8 cellular contexts compared by ENCODE assay signal in genomic region chr17:27601069-27601974, GRCh38. TPM values are rescaled to one million over a fixed set of nuclear protein-coding genes. Genes with fewer than 3 reads are reported as not detected.
DNase-seq lines count a peak whose midpoint lies in the region; ATAC-seq and TF ChIP-seq lines count a peak whose summit lies in the region.

No MANE protein-coding gene starts in this region.

- peak; percentile 57 for ATAC-seq in left colon
- ATAC-seq in stimulated activated memory B cell treated with anti-CD40 and anti-IgM and Interleukin-4, amounts not matched to agents 10 μg/mL and 1 μg/mL and 100 μg/mL, for 72 hours: no peak

- H3K4me3 Mint-ChIP-seq in activated CD4-positive, alpha-beta T cell treated with anti-CD3 and anti-CD28 coated beads, Interleukin-2, amount 10 ng/mL, durations not matched to agents 24 days and 14 days: no peak overlapping the region
- no peak overlapping the region for H3K4me3 Mint-ChIP-seq in stimulated activated memory B cell treated with anti-CD40 and anti-IgM and Interleukin-4, amounts not matched to agents 10 μg/mL and 1 μg/mL and 100 μg/mL, for 72 hours

- H3K36me3 Mint-ChIP-seq in activated CD4-positive, alpha-beta T cell treated with anti-CD3 and anti-CD28 coated beads, Interleukin-2, amount 10 ng/mL, durations not matched to agents 24 days and 14 days (ENCODE audit: low read depth): peaks cover 46% of the 10 kb centered on the region
- peaks cover 37% of the 10 kb centered on the region for H3K36me3 Mint-ChIP-seq in stimulated activated memory B cell treated with anti-CD40 and anti-IgM and Interleukin-4, amounts not matched to agents 10 μg/mL and 1 μg/mL and 100 μg/mL, for 72 hours

- no peaks in the 10 kb centered on the region for H3K36me3 ChIP-seq in colonic mucosa

- intact Hi-C loops in activated CD4-positive, alpha-beta T cell treated with anti-CD3 and anti-CD28 coated beads, Interleukin-2, amount 10 ng/mL, durations not matched to agents 24 days and 14 days (cut with micrococcal nuclease): loop anchor here (1.0 to 5.0 kb wide), 6 partner anchors 33 to 365 kb away; no protein-coding TSS in a partner anchor
- intact Hi-C loops in colonic mucosa (cut with DNase I): loop anchor here (2.0 to 5.0 kb wide), 2 partner anchors 109 to 365 kb away; no protein-coding TSS in a partner anchor
- intact Hi-C loops in left colon (cut with DNase I, micrococcal nuclease): loop anchor here (5.0 to 10.0 kb wide), 3 partner anchors 244 to 367 kb away; no protein-coding TSS in a partner anchor

- peak; percentile 98 for TF ChIP-seq CTCF in AG04450 (IDR thresholded peaks at IDR 0.05; ENCODE audit: low read depth, low read length)
- TF ChIP-seq CTCF in colonic mucosa (IDR thresholded peaks at IDR 0.05): peak; percentile 91

- no peaks in the 10 kb centered on the region for H3K27me3 ChIP-seq in AG04450 (ENCODE audit: control insufficient read depth, insufficient read depth, low read length)
- H3K27me3 ChIP-seq in colonic mucosa: no peaks in the 10 kb centered on the region

- H3K27ac ChIP-seq in AG04450 (ENCODE audit: low read depth, low read length) (no peak overlapping the region), colonic mucosa (no peak overlapping the region)

- H3K27me3 Mint-ChIP-seq in activated CD4-positive, alpha-beta T cell treated with anti-CD3 and anti-CD28 coated beads, Interleukin-2, amount 10 ng/mL, durations not matched to agents 24 days and 14 days: no peaks in the 10 kb centered on the region
- no peaks in the 10 kb centered on the region for H3K27me3 Mint-ChIP-seq in stimulated activated memory B cell treated with anti-CD40 and anti-IgM and Interleukin-4, amounts not matched to agents 10 μg/mL and 1 μg/mL and 100 μg/mL, for 72 hours

- POLR2A ChIA-PET in AG04450 (lab: Yijun Ruan, JAX): no interaction called here

- H3K9ac ChIP-seq in colonic mucosa (ENCODE audit: low read depth in 2 of 2, low read length in 2 of 2): no peak overlapping the region

- CTCF ChIA-PET in AG04450 (lab: Charles Lee): interaction anchor here (0.6 to 7.5 kb wide), 36 partner anchors 8 to 365 kb away, joined by 3 to 94 read pairs (median 6); partner anchors contain the start of gene KSR1

- DNase-seq in AG04450 (ENCODE audit: low read depth, low spot score) (peak; percentile 72), GM19240 (ENCODE audit: insufficient read length, low spot score) (peak; percentile 70), NCI-H526 (lab: John Stamatoyannopoulos, UW) (peak; percentile 67 to 89), colonic mucosa (peak; percentile 91), left colon (peak; percentile 55 to 90)
- DNase-seq in activated CD4-positive, alpha-beta T cell treated with anti-CD3 and anti-CD28 coated beads, Interleukin-2, amount 10 ng/mL, durations not matched to agents 24 days and 14 days: peak; percentile 95
- peak; percentile 88 for DNase-seq in stimulated activated CD4-positive, alpha-beta T cell treated with anti-CD3 and anti-CD28 coated beads, Interleukin-4, amount 100 ng/mL, for 24 hours

- H3K4me1 Mint-ChIP-seq in activated CD4-positive, alpha-beta T cell treated with anti-CD3 and anti-CD28 coated beads, Interleukin-2, amount 10 ng/mL, durations not matched to agents 24 days and 14 days: peaks cover 18% of the 10 kb centered on the region
- H3K4me1 Mint-ChIP-seq in stimulated activated memory B cell treated with anti-CD40 and anti-IgM and Interleukin-4, amounts not matched to agents 10 μg/mL and 1 μg/mL and 100 μg/mL, for 72 hours: peaks cover 16% of the 10 kb centered on the region

- no peaks in the 10 kb centered on the region for H3K9me3 Mint-ChIP-seq in activated CD4-positive, alpha-beta T cell treated with anti-CD3 and anti-CD28 coated beads, Interleukin-2, amount 10 ng/mL, durations not matched to agents 24 days and 14 days
- H3K9me3 Mint-ChIP-seq in stimulated activated memory B cell treated with anti-CD40 and anti-IgM and Interleukin-4, amounts not matched to agents 10 μg/mL and 1 μg/mL and 100 μg/mL, for 72 hours: no peaks in the 10 kb centered on the region

- peak overlapping the region; percentile 41 for H3K27ac Mint-ChIP-seq in activated CD4-positive, alpha-beta T cell treated with anti-CD3 and anti-CD28 coated beads, Interleukin-2, amount 10 ng/mL, durations not matched to agents 24 days and 14 days
- H3K27ac Mint-ChIP-seq in stimulated activated memory B cell treated with anti-CD40 and anti-IgM and Interleukin-4, amounts not matched to agents 10 μg/mL and 1 μg/mL and 100 μg/mL, for 72 hours: no peak overlapping the region

- no peaks in the 10 kb centered on the region for H3K9me3 ChIP-seq in AG04450 (ENCODE audit: control insufficient read depth, insufficient read depth, low read length)
- H3K9me3 ChIP-seq in colonic mucosa: no peaks in the 10 kb centered on the region

- no peak overlapping the region for H3K4me3 ChIP-seq in AG04450 (ENCODE audit: low read depth, low read length)
- no peak overlapping the region for H3K4me3 ChIP-seq in colonic mucosa

- H3K4me1 ChIP-seq in colonic mucosa: no peaks in the 10 kb centered on the region

RNA-seq across cellular contexts. Expression of gene LGALS9, which starts 29.7 kb away (rescaled TPM):
- polyA plus RNA-seq in AG04450 (2011; rRNA removed): 3.0 and 3.5 TPM in 2 replicates
- 5.2 and 6.4 TPM in 2 replicates for polyA minus RNA-seq in AG04450 (2011; rRNA and poly(A)+ RNA removed)
- 46.4 and 51.6 TPM in 2 replicates for total RNA-seq in activated CD4-positive, alpha-beta T cell treated with anti-CD3 and anti-CD28 coated beads, Interleukin-2, amount 10 ng/mL, durations not matched to agents 24 days and 14 days
- total RNA-seq in colonic mucosa (100 to 1,000 TPM; 370 to 444 TPM), left colon (100 to 1,000 TPM; 230 to 514 TPM)
